1 cellular context compared by ENCODE assay signal in genomic region chr6:100468966-100469859, GRCh38.
TF ChIP-seq lines count a peak whose summit lies in the region.

No MANE protein-coding gene starts in this region.

TF ChIP-seq in SK-N-SH, 30 proteins besides CTCF, POLR2A, EP300 and RAD21:
- TF ChIP-seq REST (IDR thresholded peaks at IDR 0.05; ENCODE audit: low read depth, low read length) = no peak
- TF ChIP-seq EZH2phosphoT487 (IDR thresholded peaks at IDR 0.05; ENCODE audit: borderline replicate concordance, low read depth) = peak; percentile 96; the same call in 1 of the 2 replicates
